Comparison of ENCODE assay signal across 8 cellular contexts in genomic region chr16:10579965-10580918, GRCh38. TPM values are rescaled to one million over a fixed set of nuclear protein-coding genes. Genes with fewer than 3 reads are reported as not detected.
DNase-seq lines count a peak whose midpoint lies in the region; ATAC-seq and TF ChIP-seq lines count a peak whose summit lies in the region.

Gene EMP2, minus strand, starts transcription at chr16:10580598. Its CDS starts 32,981 bp downstream, at chr16:10547617.

- H3K23ac ChIP-seq in neuronal stem cell (ENCODE audit: low read depth, low read length, poor library complexity): peak within 1 kb of the TSS; percentile 38

- H3K4me3 Mint-ChIP-seq in Calu3 (ENCODE audit: low read depth, unreplicated experiment): peak within 1 kb of the TSS; percentile 83

- H3K27me3 Mint-ChIP-seq in Calu3 (ENCODE audit: unreplicated experiment): peaks cover 14% of the 10 kb centered on the region

- peaks cover 2% of the 10 kb centered on the region for H3K79me1 ChIP-seq in neuronal stem cell (ENCODE audit: low read depth, low read length)

- peaks cover 21 to 33% of the 10 kb centered on the region in 2 donors for H3K4me1 ChIP-seq in neuronal stem cell (ENCODE audit: control insufficient read depth in 2 of 2, insufficient read depth in 1 of 2, low read depth in 1 of 2, low read length in 2 of 2)

- CTCF ChIA-PET in Calu3 (lab: Charles Lee): interaction anchor here (0.7 to 1.4 kb wide), 5 partner anchors 13 to 330 kb away, joined by 3 to 5 read pairs (median 3); partner anchors contain the start of gene NUBP1

- H3K14ac ChIP-seq in neuronal stem cell (ENCODE audit: low read length): peak within 1 kb of the TSS; percentile 94

- peak within 1 kb of the TSS; percentile 73 to 93 for H3K4me3 ChIP-seq in neuronal stem cell (ENCODE audit: low read length in 2 of 2)

- peak within 1 kb of the TSS; percentile 24 for H4K91ac ChIP-seq in neuronal stem cell (ENCODE audit: low read depth, low read length, poor library complexity)

- peak within 1 kb of the TSS; percentile 79 for H2BK15ac ChIP-seq in neuronal stem cell (ENCODE audit: low read length)

- DNase-seq in Calu3: peak; percentile 93
- peak; percentile 72 for DNase-seq in HuH-7.5 (ENCODE audit: low spot score)
- DNase-seq in germinal center (ENCODE audit: low spot score): peak; percentile 19
- DNase-seq in neuronal stem cell (ENCODE audit: low spot score): peak; percentile 75

- peak within 1 kb of the TSS; percentile 71 for H2AK5ac ChIP-seq in neuronal stem cell (ENCODE audit: low read depth, low read length)

- no CpG with 5 or more reads among the region's 92 CpGs for WGBS in neuronal stem cell (ENCODE audit: extremely low coverage in 2 of 2, insufficient read length in 2 of 2, insufficient replicate concordance in 1 of 2), 2 donors

- no peaks in the 10 kb centered on the region for H3K27me3 ChIP-seq in neuronal stem cell (ENCODE audit: control insufficient read depth in 3 of 3, insufficient read depth in 3 of 3, low read depth in 1 of 3, low read length in 3 of 3)

- H3K4me2 ChIP-seq in neuronal stem cell (ENCODE audit: insufficient read depth, low read length, poor library complexity, severe bottlenecking): peak within 1 kb of the TSS; percentile 76

- H3K9ac ChIP-seq in neuronal stem cell (ENCODE audit: low read depth, low read length, poor library complexity): peak within 1 kb of the TSS; percentile 91

- H2BK5ac ChIP-seq in neuronal stem cell (ENCODE audit: low read length): peak within 1 kb of the TSS; percentile 59

- peaks cover 41% of the 10 kb centered on the region for H3K4me1 Mint-ChIP-seq in Calu3 (ENCODE audit: low read depth, unreplicated experiment)

- peak within 1 kb of the TSS; percentile 68; the same call in 1 of the 2 replicates for H3K27ac ChIP-seq in VCaP
- H3K27ac ChIP-seq in neuronal stem cell (replicated peaks; ENCODE audit: low read length): peak within 1 kb of the TSS; percentile 41

- BruUV-seq in Calu3 (replicated peaks; lab: Mats Ljungman, UMichigan): no TSS peak

- H2BK120ac ChIP-seq in neuronal stem cell (ENCODE audit: low read depth, low read length): peak within 1 kb of the TSS; percentile 19

- H3K36me3 ChIP-seq in neuronal stem cell (replicated peaks in 1 of 2; ENCODE audit: control insufficient read depth in 2 of 2, insufficient read depth in 2 of 2, low read length in 2 of 2): no peaks in the 10 kb centered on the region

- peak within 1 kb of the TSS; percentile 68 for H2BK12ac ChIP-seq in neuronal stem cell (ENCODE audit: low read length)

- H3K9me3 Mint-ChIP-seq in Calu3 (ENCODE audit: low read depth, unreplicated experiment): no peaks in the 10 kb centered on the region

- H3K18ac ChIP-seq in neuronal stem cell (ENCODE audit: low read length): peak within 1 kb of the TSS; percentile 97

- peak within 1 kb of the TSS; percentile 99 for H2AFZ ChIP-seq in neuronal stem cell (ENCODE audit: low read length)

- intact Hi-C loops in Calu3 (cut with micrococcal nuclease; ENCODE audit: unreplicated experiment): loop anchor here (5.0 to 10.0 kb wide), 3 partner anchors 55 to 337 kb away; no protein-coding TSS in a partner anchor

- peaks cover 43% of the 10 kb centered on the region for H3K36me3 Mint-ChIP-seq in Calu3 (ENCODE audit: insufficient read depth, unreplicated experiment)

- no peak within 1 kb of the TSS for H4K8ac ChIP-seq in neuronal stem cell (ENCODE audit: low read depth, low read length)

- H3K4ac ChIP-seq in neuronal stem cell (ENCODE audit: low read length): no peak within 1 kb of the TSS

- no peaks in the 10 kb centered on the region for H3K9me3 ChIP-seq in neuronal stem cell (replicated peaks in 1 of 2; ENCODE audit: control insufficient read depth in 2 of 2, insufficient read depth in 1 of 2, low read depth in 1 of 2, low read length in 2 of 2)

- peak within 1 kb of the TSS; percentile 56 for H3K27ac Mint-ChIP-seq in Calu3 (ENCODE audit: unreplicated experiment)

- ATAC-seq in GM18870 (IDR thresholded peaks at IDR 0.05; ENCODE audit: unreplicated experiment): no peak
- no peak for ATAC-seq in HG02678 (IDR thresholded peaks at IDR 0.05; ENCODE audit: unreplicated experiment)
- no peak for ATAC-seq in GM18519 (IDR thresholded peaks at IDR 0.05; ENCODE audit: low FRiP score, unreplicated experiment)

- TF ChIP-seq CTCF in Calu3 (IDR thresholded peaks at IDR 0.05; ENCODE audit: unreplicated experiment): peak; percentile 71
- TF ChIP-seq CTCF in VCaP (conservative IDR thresholded peaks at IDR 0.05): peak; percentile 38

RNA-seq across cellular contexts. Expression of gene EMP2, which starts in this region (rescaled TPM):
- total RNA-seq in Calu3 (2022): 65.9 and 73.9 TPM in 2 replicates
- 22.1 TPM for polyA plus RNA-seq in neuronal stem cell (2013, experiment 1 of 2)
- 23.3 TPM for polyA plus RNA-seq in neuronal stem cell (2013, experiment 2 of 2)

Comparison
In these comparisons a context has a peak if more than half of its experiments do, and no peak if none do; other contexts are left out.
1. DNase-seq: peak in every context shown above with its lines; median percentile 93 in Calu3; 75 in neuronal stem cell; 72 in HuH-7.5; 19 in germinal center.